In genomic region chr12:6460751-6461371, GRCh38 we compare ENCODE assay signal across 11 cellular contexts. TPM values are rescaled to one million over a fixed set of nuclear protein-coding genes. Genes with fewer than 3 reads are reported as not detected.
DNase-seq lines count a peak whose midpoint lies in the region; ATAC-seq and TF ChIP-seq lines count a peak whose summit lies in the region.
"Had no signal": no experiment of that assay in that cellular context is flagged by ENCODE, and none has a peak within 500 bp of the region (broad histone marks: within the 10 kb centered on the region; RNA-seq: fewer than 3 reads in every experiment).

No MANE protein-coding gene starts in this region.

- 81% methylated on average over 10 of the region's 10 CpGs for WGBS in esophagus muscularis mucosa

- ATAC-seq in GM19324 (IDR thresholded peaks at IDR 0.05; ENCODE audit: low FRiP score, unreplicated experiment): no peak
- no peak for ATAC-seq in HG03280 (IDR thresholded peaks at IDR 0.05; ENCODE audit: unreplicated experiment)
- ATAC-seq in GM21381 (IDR thresholded peaks at IDR 0.05; ENCODE audit: unreplicated experiment): no peak

- DNase-seq in activated CD4-positive, alpha-beta T cell treated with anti-CD3 and anti-CD28 coated beads for 48 hours: peak; percentile 64
- DNase-seq in esophagus muscularis mucosa (ENCODE audit: extremely low spot score): no peak
- DNase-seq in stimulated activated CD4-positive, alpha-beta T cell treated with anti-CD3 and anti-CD28 coated beads, Interleukin-2, amount 100 ng/mL, for 24 hours: peak; percentile 48 to 63
- DNase-seq in hepatic stellate cell (ENCODE audit: low spot score): no peak

- H3K36me3 ChIP-seq in esophagus muscularis mucosa: peaks cover 53 to 93% (median 91%) of the 10 kb centered on the region in 4 donors

- H3K4me3 ChIP-seq in esophagus muscularis mucosa: no peak overlapping the region
- H3K4me3 ChIP-seq: prostate gland had no signal

- no peak for TF ChIP-seq CTCF in esophagus muscularis mucosa (IDR thresholded peaks at IDR 0.05)

- no peaks in the 10 kb centered on the region for H3K9me3 ChIP-seq in esophagus muscularis mucosa
- H3K9me3 ChIP-seq: prostate gland had no signal

- peak overlapping the region; percentile 28 to 57 (median 46) for H3K27ac ChIP-seq in esophagus muscularis mucosa (replicated peaks in 1 of 4)

- TF ChIP-seq EP300 in esophagus muscularis mucosa (IDR thresholded peaks at IDR 0.05): no peak

- H3K4me1 ChIP-seq in esophagus muscularis mucosa: peaks cover 16 to 35% (median 28%) of the 10 kb centered on the region in 4 donors
- H3K4me1 ChIP-seq: prostate gland had no signal

- TF ChIP-seq POLR2A in GM18526 (IDR thresholded peaks at IDR 0.05; ENCODE audit: extremely low read depth, insufficient read length): peak; percentile 38
- TF ChIP-seq POLR2A in esophagus muscularis mucosa (IDR thresholded peaks at IDR 0.05; ENCODE audit: low read depth): no peak

- no peaks in the 10 kb centered on the region for H3K27me3 ChIP-seq in esophagus muscularis mucosa

- intact Hi-C loops in esophagus muscularis mucosa (cut with DNase I): loop anchor here (5.0 kb wide), 1 partner anchor 134 kb away; no protein-coding TSS in a partner anchor

RNA-seq across cellular contexts. Expression of gene TAPBPL, which starts 9.0 kb away (rescaled TPM):
- total RNA-seq in esophagus muscularis mucosa: 10 to 100 TPM; 12.4 to 25.8 (median 22.5) TPM

RNA-seq across cellular contexts. Expression of gene VAMP1, which starts 9.6 kb away (rescaled TPM):
- 1 to 10 TPM; 4.5 to 8.7 (median 6.7) TPM for total RNA-seq in esophagus muscularis mucosa

RNA-seq across cellular contexts. Expression of gene CD27, which starts 16.1 kb away (rescaled TPM):
- under 1 TPM in 1 of 4 donors, not detected in 3; 0.66 TPM for total RNA-seq in esophagus muscularis mucosa
- total RNA-seq: Daoy, NCI-H460 had no signal

RNA-seq across cellular contexts. Expression of gene MRPL51, which starts 32.2 kb away (rescaled TPM):
- 100 to 1,000 TPM in 1 of 4 donors, 10 to 100 TPM in 3; 62.3 to 105 (median 81.3) TPM for total RNA-seq in esophagus muscularis mucosa

RNA-seq across cellular contexts. Expression of gene NCAPD2, which starts 33.0 kb away (rescaled TPM):
- 10 to 100 TPM; 13.9 to 26.1 (median 24.7) TPM for total RNA-seq in esophagus muscularis mucosa

Comparison
In these comparisons a context has a peak if more than half of its experiments do, and no peak if none do; other contexts are left out.
1. DNase-seq: peak in activated CD4-positive, alpha-beta T cell treated with anti-CD3 and anti-CD28 coated beads for 48 hours (single experiment) and stimulated activated CD4-positive, alpha-beta T cell treated with anti-CD3 and anti-CD28 coated beads, Interleukin-2, amount 100 ng/mL, for 24 hours (2 of 2); none in esophagus muscularis mucosa (single experiment) and hepatic stellate cell (single experiment).